13 cellular contexts compared by ENCODE assay signal in genomic region chr11:103887001-103887680, GRCh38.
A peak's percentile ranks its signal among the peaks of the same experiment; 100 is the strongest.
DNase-seq lines count a peak whose midpoint lies in the region; ATAC-seq and TF ChIP-seq lines count a peak whose summit lies in the region.
"Had no signal": no experiment of that assay in that cellular context is flagged by ENCODE, and none has a peak within 500 bp of the region (broad histone marks: within the 10 kb centered on the region; RNA-seq: fewer than 3 reads in every experiment).

No MANE protein-coding gene starts in this region.

- CTCF ChIA-PET in PC-9 (lab: Charles Lee), result no interaction called here

- TF ChIP-seq CTCF in left ventricle myocardium inferior (IDR thresholded peaks at IDR 0.05; ENCODE audit: borderline replicate concordance) (no peak), PC-9 (conservative IDR thresholded peaks at IDR 0.05) (no peak)

- H3K27me3 ChIP-seq in left ventricle myocardium inferior (ENCODE audit: low read depth), result no peaks in the 10 kb centered on the region
- no peaks in the 10 kb centered on the region for H3K27me3 ChIP-seq in PC-9 (ENCODE audit: insufficient read depth, low read depth)
- H3K27me3 ChIP-seq: brain microvascular endothelial cell had no signal

- no peaks in the 10 kb centered on the region for H3K9me2 ChIP-seq in PC-9 (ENCODE audit: insufficient read depth)
- H3K9me2 ChIP-seq: SK-N-SH had no signal

- H3K4me3 ChIP-seq in left ventricle myocardium inferior (peak overlapping the region; percentile 33), PC-9 (no peak overlapping the region)
- H3K4me3 ChIP-seq: psoas muscle had no signal

- peaks cover 11% of the 10 kb centered on the region for H3K9me3 ChIP-seq in left ventricle myocardium inferior (replicated peaks)
- H3K9me3 ChIP-seq in PC-9 (ENCODE audit: insufficient read depth, low read depth), result peaks cover 29% of the 10 kb centered on the region
- H3K9me3 ChIP-seq: psoas muscle, SK-N-SH had no signal

- peak; percentile 65 for ATAC-seq in GM19467 (IDR thresholded peaks at IDR 0.05; ENCODE audit: unreplicated experiment)
- ATAC-seq in sciatic nerve, result peak; percentile 75
- ATAC-seq: HepG2, psoas muscle had no signal

- H3K27ac ChIP-seq in left ventricle myocardium inferior (replicated peaks) (no peak overlapping the region), PC-9 (no peak overlapping the region)
- H3K27ac ChIP-seq: brain microvascular endothelial cell, psoas muscle had no signal

- DNase-seq in MV-4-11 (lab: John Stamatoyannopoulos, UW) (peak; percentile 3), left ventricle myocardium inferior (no peak), sciatic nerve (ENCODE audit: low spot score) (no peak), DMS79 (lab: John Stamatoyannopoulos, UW) (no peak), PC-9 (no peak), cortex of kidney (lab: John Stamatoyannopoulos, UW) (no peak)
- DNase-seq: activated naive CD4-positive, alpha-beta T cell treated with anti-CD3 and anti-CD28 coated beads, Interleukin-2, amount 10 ng/mL, durations not matched to agents 7 days and 5 days; brain microvascular endothelial cell; immature natural killer cell; psoas muscle; SK-N-SH had no signal

- intact Hi-C loops in left ventricle myocardium inferior (cut with micrococcal nuclease), result no loop called here
- intact Hi-C loops in sciatic nerve (cut with DNase I), result no loop called here
- intact Hi-C loops in PC-9 (cut with micrococcal nuclease; ENCODE audit: unreplicated experiment), result no loop called here

- no peaks in the 10 kb centered on the region for H4K20me1 ChIP-seq in PC-9 (ENCODE audit: insufficient read depth)

- no peak overlapping the region for H3K4me2 ChIP-seq in PC-9
- H3K4me2 ChIP-seq: SK-N-SH had no signal

- BruUV-seq in PC-9 (replicated peaks; lab: Mats Ljungman, UMichigan), result no TSS peak

- POLR2A ChIA-PET in PC-9 (lab: Charles Lee; ENCODE audit: unreplicated experiment), result interaction anchor here (0.6 kb wide), 1 partner anchor 1970 kb away, joined by 3 read pairs; no protein-coding TSS in a partner anchor

- H2AFZ ChIP-seq in PC-9, result no peak overlapping the region

- peaks cover 18% of the 10 kb centered on the region for H3F3A ChIP-seq in PC-9 (ENCODE audit: insufficient read depth, low read depth)

- H3K4me1 ChIP-seq in left ventricle myocardium inferior (no peaks in the 10 kb centered on the region), PC-9 (replicated peaks; ENCODE audit: insufficient read depth) (peaks cover 16% of the 10 kb centered on the region)
- H3K4me1 ChIP-seq: psoas muscle had no signal

- H3K79me2 ChIP-seq in PC-9 (ENCODE audit: low read depth), result no peaks in the 10 kb centered on the region

- H3K36me3 ChIP-seq in left ventricle myocardium inferior (no peaks in the 10 kb centered on the region), PC-9 (ENCODE audit: low read depth) (peaks cover 5% of the 10 kb centered on the region; the same call in 1 of the 2 replicates)
- H3K36me3 ChIP-seq: brain microvascular endothelial cell had no signal
